In the genomic region with DNA sequence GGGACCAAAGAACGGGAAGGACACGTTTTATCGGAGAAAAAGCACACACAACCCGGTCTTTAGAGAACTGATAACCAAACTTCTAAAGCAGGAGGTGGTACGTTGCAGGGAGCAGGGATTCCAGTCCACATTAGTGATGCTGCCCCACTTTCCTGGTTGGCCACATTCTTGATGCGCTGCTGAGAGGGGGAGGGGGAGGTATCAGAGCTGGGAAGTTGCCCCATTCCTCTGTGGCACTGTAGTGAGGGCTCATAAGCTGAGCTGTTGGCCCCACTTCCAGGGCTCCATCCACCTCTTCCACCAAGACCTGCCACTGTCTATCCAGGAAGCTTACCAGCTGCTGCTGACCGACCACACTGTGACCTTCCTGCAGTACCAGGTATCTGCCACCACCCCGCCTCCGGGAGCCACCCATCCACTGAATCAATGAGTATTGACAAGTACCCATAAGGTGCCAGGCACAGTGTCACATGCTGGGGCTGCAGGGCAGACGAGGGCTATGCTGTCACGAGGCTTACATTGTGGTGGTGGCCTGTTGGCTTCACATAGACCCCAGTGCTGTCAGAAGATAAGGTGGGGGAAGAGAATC, we compare ENCODE assay signal across 8 cellular contexts. TPM values are rescaled to one million over a fixed set of nuclear protein-coding genes. Genes with fewer than 3 reads are reported as not detected.
A peak's percentile ranks its signal among the peaks of the same experiment; 100 is the strongest.
DNase-seq lines count a peak whose midpoint lies in the region; ATAC-seq and TF ChIP-seq lines count a peak whose summit lies in the region.

No MANE protein-coding gene starts in this region.

- peaks cover 22 to 54% of the 10 kb centered on the region in 2 experiments; a peak in 2 of 3 replicates for H3K36me3 ChIP-seq in HEK293 (ENCODE audit: control insufficient read depth in 2 of 2, insufficient read depth in 1 of 2, low read length in 2 of 2)

- TF ChIP-seq CTCF in 22Rv1 (IDR thresholded peaks at IDR 0.05) (peak; percentile 32), HEK293 (tag by site-specific recombination; IDR thresholded peaks at IDR 0.05) (peak; percentile 30; the same call in 1 of the 2 replicates)

- no peaks in the 10 kb centered on the region for H3K9me3 Mint-ChIP-seq in activated T-cell treated with anti-CD3 and anti-CD28 coated beads, Interleukin-2, amount 50 U/mL, for 24 hours

- H3K4me1 ChIP-seq in HEK293 (ENCODE audit: control insufficient read depth, insufficient read depth, low read length) = no peaks in the 10 kb centered on the region
- H3K4me1 ChIP-seq in right cardiac atrium (ENCODE audit: control insufficient read depth, insufficient read depth, low read length) = peaks cover 5% of the 10 kb centered on the region

- CTCF ChIA-PET in HEK293 (lab: Yijun Ruan, JAX) = interaction anchor here (0.6 to 3.3 kb wide), 10 partner anchors 10 to 105 kb away, joined by 3 to 20 read pairs (median 3); no protein-coding TSS in a partner anchor

- peaks cover 43% of the 10 kb centered on the region for H3K36me3 Mint-ChIP-seq in activated T-cell treated with anti-CD3 and anti-CD28 coated beads, Interleukin-2, amount 50 U/mL, for 24 hours (ENCODE audit: low read depth)

- H3K4me1 Mint-ChIP-seq in activated T-cell treated with anti-CD3 and anti-CD28 coated beads, Interleukin-2, amount 50 U/mL, for 24 hours (ENCODE audit: low read depth) = peaks cover 26% of the 10 kb centered on the region

- WGBS in right cardiac atrium = 36% methylated on average over 11 of the region's 11 CpGs

- intact Hi-C loops in right cardiac atrium (cut with DNase I) = loop anchor here in 3 of 4 donors (2.0 to 5.0 kb wide), 3 partner anchors 70 to 90 kb away; a partner anchor contains a TSS

- H3K27me3 ChIP-seq in right cardiac atrium (ENCODE audit: control insufficient read depth, insufficient read depth) = no peaks in the 10 kb centered on the region

- peak overlapping the region; percentile 70 for H3K27ac Mint-ChIP-seq in activated T-cell treated with anti-CD3 and anti-CD28 coated beads, Interleukin-2, amount 50 U/mL, for 24 hours

- ATAC-seq in right cardiac atrium (no peak), GM19463 (IDR thresholded peaks at IDR 0.05; ENCODE audit: unreplicated experiment) (no peak)

- H3K27ac ChIP-seq in 22Rv1 (peak overlapping the region; percentile 89), HEK293 (ENCODE audit: extremely low read depth, low read depth, low read length) (no peak overlapping the region), right cardiac atrium (ENCODE audit: low read length) (no peak overlapping the region)

- H3K4me3 Mint-ChIP-seq in activated T-cell treated with anti-CD3 and anti-CD28 coated beads, Interleukin-2, amount 50 U/mL, for 24 hours = peak overlapping the region; percentile 90

- H3K4me3 ChIP-seq in HEK293 (ENCODE audit: low read depth, low read length) = peak overlapping the region; percentile 87
- peak overlapping the region; percentile 73 for H3K4me3 ChIP-seq in right cardiac atrium (ENCODE audit: low read length)

- DNase-seq in activated T-cell treated with anti-CD3 and anti-CD28 coated beads, Interleukin-2, amount 50 U/mL, for 24 hours = peak; percentile 51
- no peak for DNase-seq in right cardiac atrium
- DNase-seq in stimulated activated CD4-positive, alpha-beta T cell treated with anti-CD3 and anti-CD28 coated beads, Interleukin-2, amount 100 ng/mL, for 24 hours = peak; percentile 44 to 49
- DNase-seq in DMS114 treated with DMSO at 0.1 percent for 48 hours (lab: John Stamatoyannopoulos, UW; ENCODE audit: unreplicated experiment) = no peak
- DNase-seq in NCI-H2081 treated with DMSO at 0.1 percent for 48 hours (lab: John Stamatoyannopoulos, UW) = no peak

- POLR2A ChIA-PET in HEK293 (lab: Yijun Ruan, JAX) = interaction anchor here (0.7 to 1.7 kb wide), 5 partner anchors 7 to 644 kb away, joined by 3 to 35 read pairs (median 5); a partner anchor contains a TSS

- no peaks in the 10 kb centered on the region for H3K9me3 ChIP-seq in HEK293 (ENCODE audit: control insufficient read depth, insufficient read depth, low read depth, low read length)
- no peaks in the 10 kb centered on the region for H3K9me3 ChIP-seq in right cardiac atrium (ENCODE audit: control insufficient read depth, low read length)

- H3K27me3 Mint-ChIP-seq in activated T-cell treated with anti-CD3 and anti-CD28 coated beads, Interleukin-2, amount 50 U/mL, for 24 hours = peaks cover 3% of the 10 kb centered on the region

TF ChIP-seq in HEK293, 187 proteins besides CTCF, POLR2A, EP300 and RAD21 (continues in another document):
- TF ChIP-seq ZNF830 (tag by site-specific recombination; IDR thresholded peaks at IDR 0.05; ENCODE audit: low read depth) (no peak), ZNF558 (tag by site-specific recombination; IDR thresholded peaks at IDR 0.05) (no peak), ZNF585B (tag by site-specific recombination; IDR thresholded peaks at IDR 0.05) (no peak), ZBTB20 (tag by site-specific recombination; IDR thresholded peaks at IDR 0.05) (peak; percentile 8; the same call in 1 of the 2 replicates), KLF10 (tag by site-specific recombination; IDR thresholded peaks at IDR 0.05) (no peak), KLF7 (tag by site-specific recombination; IDR thresholded peaks at IDR 0.05; ENCODE audit: borderline replicate concordance) (no peak), ZFP69B (tag by site-specific recombination; IDR thresholded peaks at IDR 0.05) (peak; percentile 10; the same call in 1 of the 2 replicates), ZNF19 (tag by site-specific recombination; IDR thresholded peaks at IDR 0.05; ENCODE audit: low read depth) (no peak), ZNF837 (tag by site-specific recombination; IDR thresholded peaks at IDR 0.05) (no peak), ZNF311 (tag by site-specific recombination; IDR thresholded peaks at IDR 0.05; ENCODE audit: borderline replicate concordance) (no peak), ZNF621 (tag by site-specific recombination; IDR thresholded peaks at IDR 0.05) (no peak), GLI2 (tag by site-specific recombination; IDR thresholded peaks at IDR 0.05; ENCODE audit: borderline replicate concordance, low read depth) (no peak), ZNF76 (tag by site-specific recombination; IDR thresholded peaks at IDR 0.05; ENCODE audit: borderline replicate concordance, low read depth) (no peak), ZNF184 (tag by site-specific recombination; IDR thresholded peaks at IDR 0.05) (no peak), ZNF202 (tag by site-specific recombination; IDR thresholded peaks at IDR 0.05; ENCODE audit: borderline replicate concordance) (no peak), ZNF433 (tag by site-specific recombination; IDR thresholded peaks at IDR 0.05; ENCODE audit: low read depth) (no peak)
- TF ChIP-seq, protein P1, sequence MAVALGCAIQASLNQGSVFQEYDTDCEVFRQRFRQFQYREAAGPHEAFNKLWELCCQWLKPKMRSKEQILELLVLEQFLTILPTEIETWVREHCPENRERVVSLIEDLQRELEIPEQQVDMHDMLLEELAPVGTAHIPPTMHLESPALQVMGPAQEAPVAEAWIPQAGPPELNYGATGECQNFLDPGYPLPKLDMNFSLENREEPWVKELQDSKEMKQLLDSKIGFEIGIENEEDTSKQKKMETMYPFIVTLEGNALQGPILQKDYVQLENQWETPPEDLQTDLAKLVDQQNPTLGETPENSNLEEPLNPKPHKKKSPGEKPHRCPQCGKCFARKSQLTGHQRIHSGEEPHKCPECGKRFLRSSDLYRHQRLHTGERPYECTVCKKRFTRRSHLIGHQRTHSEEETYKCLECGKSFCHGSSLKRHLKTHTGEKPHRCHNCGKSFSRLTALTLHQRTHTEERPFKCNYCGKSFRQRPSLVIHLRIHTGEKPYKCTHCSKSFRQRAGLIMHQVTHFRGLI (tag by site-specific recombination; IDR thresholded peaks at IDR 0.05) = peak; percentile 82
- TF ChIP-seq, protein P2, sequence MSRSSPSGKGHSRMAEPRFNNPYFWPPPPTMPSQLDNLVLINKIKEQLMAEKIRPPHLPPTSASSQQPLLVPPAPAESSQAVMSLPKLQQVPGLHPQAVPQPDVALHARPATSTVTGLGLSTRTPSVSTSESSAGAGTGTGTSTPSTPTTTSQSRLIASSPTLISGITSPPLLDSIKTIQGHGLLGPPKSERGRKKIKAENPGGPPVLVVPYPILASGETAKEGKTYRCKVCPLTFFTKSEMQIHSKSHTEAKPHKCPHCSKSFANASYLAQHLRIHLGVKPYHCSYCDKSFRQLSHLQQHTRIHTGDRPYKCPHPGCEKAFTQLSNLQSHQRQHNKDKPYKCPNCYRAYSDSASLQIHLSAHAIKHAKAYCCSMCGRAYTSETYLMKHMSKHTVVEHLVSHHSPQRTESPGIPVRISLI (tag by site-specific recombination; IDR thresholded peaks at IDR 0.05) = no peak
- TF ChIP-seq, protein P3, sequence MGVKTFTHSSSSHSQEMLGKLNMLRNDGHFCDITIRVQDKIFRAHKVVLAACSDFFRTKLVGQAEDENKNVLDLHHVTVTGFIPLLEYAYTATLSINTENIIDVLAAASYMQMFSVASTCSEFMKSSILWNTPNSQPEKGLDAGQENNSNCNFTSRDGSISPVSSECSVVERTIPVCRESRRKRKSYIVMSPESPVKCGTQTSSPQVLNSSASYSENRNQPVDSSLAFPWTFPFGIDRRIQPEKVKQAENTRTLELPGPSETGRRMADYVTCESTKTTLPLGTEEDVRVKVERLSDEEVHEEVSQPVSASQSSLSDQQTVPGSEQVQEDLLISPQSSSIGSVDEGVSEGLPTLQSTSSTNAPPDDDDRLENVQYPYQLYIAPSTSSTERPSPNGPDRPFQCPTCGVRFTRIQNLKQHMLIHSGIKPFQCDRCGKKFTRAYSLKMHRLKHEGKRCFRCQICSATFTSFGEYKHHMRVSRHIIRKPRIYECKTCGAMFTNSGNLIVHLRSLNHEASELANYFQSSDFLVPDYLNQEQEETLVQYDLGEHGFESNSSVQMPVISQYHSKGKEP (tag by site-specific recombination; IDR thresholded peaks at IDR 0.05) = no peak
- TF ChIP-seq, protein P4, sequence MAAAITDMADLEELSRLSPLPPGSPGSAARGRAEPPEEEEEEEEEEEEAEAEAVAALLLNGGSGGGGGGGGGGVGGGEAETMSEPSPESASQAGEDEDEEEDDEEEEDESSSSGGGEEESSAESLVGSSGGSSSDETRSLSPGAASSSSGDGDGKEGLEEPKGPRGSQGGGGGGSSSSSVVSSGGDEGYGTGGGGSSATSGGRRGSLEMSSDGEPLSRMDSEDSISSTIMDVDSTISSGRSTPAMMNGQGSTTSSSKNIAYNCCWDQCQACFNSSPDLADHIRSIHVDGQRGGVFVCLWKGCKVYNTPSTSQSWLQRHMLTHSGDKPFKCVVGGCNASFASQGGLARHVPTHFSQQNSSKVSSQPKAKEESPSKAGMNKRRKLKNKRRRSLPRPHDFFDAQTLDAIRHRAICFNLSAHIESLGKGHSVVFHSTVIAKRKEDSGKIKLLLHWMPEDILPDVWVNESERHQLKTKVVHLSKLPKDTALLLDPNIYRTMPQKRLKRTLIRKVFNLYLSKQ (tag by site-specific recombination; IDR thresholded peaks at IDR 0.05; ENCODE audit: borderline replicate concordance) = no peak

RNA-seq across cellular contexts. Expression of a gene that starts 1.0 kb away (rescaled TPM):
- 1 to 10 TPM; 5.9 to 7.1 (median 6.8) TPM for total RNA-seq in right cardiac atrium
- 9.6 TPM for polyA plus RNA-seq in right cardiac atrium

RNA-seq across cellular contexts. Expression of a gene that starts 2.0 kb away (rescaled TPM):
- total RNA-seq in right cardiac atrium = 10 to 100 TPM; 38.0 to 50.4 (median 46.4) TPM
- polyA plus RNA-seq in right cardiac atrium = 25.9 TPM

RNA-seq across cellular contexts. Expression of a gene that starts 8.1 kb away (rescaled TPM):
- 10 to 100 TPM in 1 of 4 donors, 1 to 10 TPM in 3; 5.7 to 10.4 (median 7.6) TPM for total RNA-seq in right cardiac atrium
- 8.6 TPM for polyA plus RNA-seq in right cardiac atrium

Comparison
In these comparisons a context has a peak if more than half of its experiments do, and no peak if none do; other contexts are left out.
1. DNase-seq: peak in activated T-cell treated with anti-CD3 and anti-CD28 coated beads, Interleukin-2, amount 50 U/mL, for 24 hours (single experiment) and stimulated activated CD4-positive, alpha-beta T cell treated with anti-CD3 and anti-CD28 coated beads, Interleukin-2, amount 100 ng/mL, for 24 hours (2 of 2); none in right cardiac atrium (0 of 3), DMS114 treated with DMSO at 0.1 percent for 48 hours (single experiment) and NCI-H2081 treated with DMSO at 0.1 percent for 48 hours (single experiment).